ENCODE assay signal across 8 cellular contexts in the genomic region with DNA sequence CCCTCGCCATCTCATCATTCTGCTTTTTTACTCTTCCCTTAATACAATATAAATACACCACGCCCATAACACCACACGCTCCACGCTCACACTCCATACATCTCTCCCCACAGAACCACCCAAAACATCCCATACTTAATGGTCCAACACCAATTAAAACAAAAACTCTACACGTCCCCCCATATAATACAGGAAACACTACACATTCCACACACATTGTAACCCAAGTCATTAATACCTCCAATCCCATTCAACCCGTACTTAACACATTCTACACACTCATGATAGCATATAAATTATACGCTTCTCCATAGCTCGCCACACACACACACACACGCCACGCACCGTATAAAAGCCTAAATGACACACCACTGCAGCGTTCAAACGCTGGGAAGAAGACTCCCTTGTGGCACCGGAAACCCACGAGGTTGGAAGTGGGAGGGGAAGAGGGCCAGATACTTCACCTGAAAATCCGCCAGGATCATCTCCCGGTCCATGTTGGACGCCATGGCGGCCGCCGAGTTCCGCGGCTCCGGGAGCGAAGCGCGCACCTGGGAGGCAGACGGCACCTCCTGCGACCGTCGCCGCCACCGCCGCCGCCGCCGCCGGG. TPM values are rescaled to one million over a fixed set of nuclear protein-coding genes. Genes with fewer than 3 reads are reported as not detected.
DNase-seq lines count a peak whose midpoint lies in the region; ATAC-seq and TF ChIP-seq lines count a peak whose summit lies in the region.

No MANE protein-coding gene starts in this region.

- POLR2A ChIA-PET in activated CD4-positive, alpha-beta T cell treated with anti-CD3 and anti-CD28 coated beads, Interleukin-2, amount 10 ng/mL, durations not matched to agents 7 days and 5 days (lab: Charles Lee) = no interaction called here

- peak; percentile 3 for ATAC-seq in HG02973 (IDR thresholded peaks at IDR 0.05; ENCODE audit: unreplicated experiment)
- ATAC-seq in RWPE2 (ENCODE audit: low read depth) = peak; percentile 32

- CTCF ChIA-PET in activated CD4-positive, alpha-beta T cell treated with anti-CD3 and anti-CD28 coated beads, Interleukin-2, amount 10 ng/mL, durations not matched to agents 7 days and 5 days (lab: Charles Lee) = interaction anchor here (1.1 to 1.7 kb wide), 3 partner anchors 9 to 14 kb away, joined by 3 to 8 read pairs (median 3); no protein-coding TSS in a partner anchor

- peaks cover 2% of the 10 kb centered on the region for H3K27me3 Mint-ChIP-seq in activated CD4-positive, alpha-beta T cell treated with anti-CD3 and anti-CD28 coated beads, Interleukin-2, amount 10 ng/mL, durations not matched to agents 7 days and 5 days
- H3K27me3 Mint-ChIP-seq in dendritic cell treated with granulocyte-macrophage colony-stimulating factor and Interleukin-4, amounts not matched to agents 40 ng/mL and 50 ng/mL, for 4 days = no peaks in the 10 kb centered on the region

- H3K27ac Mint-ChIP-seq in activated CD4-positive, alpha-beta T cell treated with anti-CD3 and anti-CD28 coated beads, Interleukin-2, amount 10 ng/mL, durations not matched to agents 7 days and 5 days = peak overlapping the region; percentile 92
- H3K27ac Mint-ChIP-seq in dendritic cell treated with granulocyte-macrophage colony-stimulating factor and Interleukin-4, amounts not matched to agents 40 ng/mL and 50 ng/mL, for 4 days = peak overlapping the region; percentile 72

- TF ChIP-seq CTCF in RWPE2 (IDR thresholded peaks at IDR 0.05; ENCODE audit: poor library complexity, severe bottlenecking) (no peak), vagina (IDR thresholded peaks at IDR 0.05) (no peak)

- H3K4me3 ChIP-seq in RWPE2 (ENCODE audit: severe bottlenecking) (peak overlapping the region; percentile 57), mesodermal cell (ENCODE audit: extremely low read depth, insufficient read depth, low read length, poor library complexity, severe bottlenecking) (peak overlapping the region; percentile 68), vagina (peak overlapping the region; percentile 46 to 70)

- peaks cover 2% of the 10 kb centered on the region for H3K36me3 Mint-ChIP-seq in activated CD4-positive, alpha-beta T cell treated with anti-CD3 and anti-CD28 coated beads, Interleukin-2, amount 10 ng/mL, durations not matched to agents 7 days and 5 days (ENCODE audit: low read depth)
- peaks cover 20% of the 10 kb centered on the region for H3K36me3 Mint-ChIP-seq in dendritic cell treated with granulocyte-macrophage colony-stimulating factor and Interleukin-4, amounts not matched to agents 40 ng/mL and 50 ng/mL, for 4 days (ENCODE audit: low read depth)

- peak overlapping the region; percentile 91 for H3K27ac ChIP-seq in RWPE2 (ENCODE audit: poor library complexity, severe bottlenecking)
- H3K27ac ChIP-seq in mesodermal cell (ENCODE audit: low read depth, low read length, severe bottlenecking) = peak overlapping the region; percentile 45
- H3K27ac ChIP-seq in vagina = peak overlapping the region; percentile 82

- H3K9me3 ChIP-seq in RWPE2 (ENCODE audit: severe bottlenecking) = no peaks in the 10 kb centered on the region
- no peaks in the 10 kb centered on the region for H3K9me3 ChIP-seq in mesodermal cell (ENCODE audit: control insufficient read depth, low read length)
- H3K9me3 ChIP-seq in vagina = no peaks in the 10 kb centered on the region

- DNase-seq in activated CD4-positive, alpha-beta T cell treated with anti-CD3 and anti-CD28 coated beads, Interleukin-2, amount 10 ng/mL, durations not matched to agents 7 days and 5 days = peak; percentile 33
- DNase-seq in activated CD4-positive, alpha-beta T cell treated with anti-CD3 and anti-CD28 coated beads for 48 hours = no peak
- DNase-seq in RWPE2 (ENCODE audit: low spot score) (no peak), vagina (ENCODE audit: extremely low spot score in 2 of 2) (no peak), RPMI8226 (no peak)

- H3K27me3 ChIP-seq in RWPE2 (ENCODE audit: insufficient read depth, poor library complexity, severe bottlenecking) (no peaks in the 10 kb centered on the region), vagina (no peaks in the 10 kb centered on the region)

- TF ChIP-seq POLR2A in vagina (IDR thresholded peaks at IDR 0.05) = no peak

- H3K4me1 Mint-ChIP-seq in activated CD4-positive, alpha-beta T cell treated with anti-CD3 and anti-CD28 coated beads, Interleukin-2, amount 10 ng/mL, durations not matched to agents 7 days and 5 days = peaks cover 30% of the 10 kb centered on the region
- H3K4me1 Mint-ChIP-seq in dendritic cell treated with granulocyte-macrophage colony-stimulating factor and Interleukin-4, amounts not matched to agents 40 ng/mL and 50 ng/mL, for 4 days (ENCODE audit: low read depth) = peaks cover 23% of the 10 kb centered on the region

- H3K4me1 ChIP-seq in RWPE2 (ENCODE audit: insufficient read depth, poor library complexity, severe bottlenecking) (peaks cover 19% of the 10 kb centered on the region), mesodermal cell (ENCODE audit: control insufficient read depth, insufficient read depth, low read length, poor library complexity, severe bottlenecking) (peaks cover 3% of the 10 kb centered on the region), vagina (peaks cover 18% of the 10 kb centered on the region)

- intact Hi-C loops in dendritic cell treated with granulocyte-macrophage colony-stimulating factor and Interleukin-4, amounts not matched to agents 40 ng/mL and 50 ng/mL, for 4 days (cut with micrococcal nuclease) = no loop called here
- intact Hi-C loops in vagina (cut with DNase I) = no loop called here

- H3K36me3 ChIP-seq in RWPE2 (ENCODE audit: low read depth) (peaks cover 31% of the 10 kb centered on the region), mesodermal cell (ENCODE audit: control insufficient read depth, insufficient read depth, low read length) (no peaks in the 10 kb centered on the region), vagina (no peaks in the 10 kb centered on the region)

- peak overlapping the region; percentile 79 for H3K4me3 Mint-ChIP-seq in activated CD4-positive, alpha-beta T cell treated with anti-CD3 and anti-CD28 coated beads, Interleukin-2, amount 10 ng/mL, durations not matched to agents 7 days and 5 days
- peak overlapping the region; percentile 81 for H3K4me3 Mint-ChIP-seq in dendritic cell treated with granulocyte-macrophage colony-stimulating factor and Interleukin-4, amounts not matched to agents 40 ng/mL and 50 ng/mL, for 4 days

- 2 to 3% methylated on average over 20 to 27 of the region's 38 CpGs for WGBS in mesodermal cell (ENCODE audit: insufficient coverage in 2 of 2), 2 experiments

- H3K9me3 Mint-ChIP-seq in activated CD4-positive, alpha-beta T cell treated with anti-CD3 and anti-CD28 coated beads, Interleukin-2, amount 10 ng/mL, durations not matched to agents 7 days and 5 days = no peaks in the 10 kb centered on the region
- no peaks in the 10 kb centered on the region for H3K9me3 Mint-ChIP-seq in dendritic cell treated with granulocyte-macrophage colony-stimulating factor and Interleukin-4, amounts not matched to agents 40 ng/mL and 50 ng/mL, for 4 days

RNA-seq across cellular contexts. Expression of gene FAF1, which starts 0.7 kb away (rescaled TPM):
- 10 to 100 TPM; 84.6 to 88.2 TPM for total RNA-seq in activated CD4-positive, alpha-beta T cell treated with anti-CD3 and anti-CD28 coated beads, Interleukin-2, amount 10 ng/mL, durations not matched to agents 7 days and 5 days
- polyA plus RNA-seq in mesodermal cell (2013, experiment 1 of 2) = 60.8 TPM
- 61.9 TPM for polyA plus RNA-seq in mesodermal cell (2013, experiment 2 of 2)
- total RNA-seq in vagina = 40.0 TPM

RNA-seq across cellular contexts. Expression of gene CDKN2C, which starts 10.6 kb away (rescaled TPM):
- 10 to 100 TPM; 80.0 to 82.3 TPM for total RNA-seq in activated CD4-positive, alpha-beta T cell treated with anti-CD3 and anti-CD28 coated beads, Interleukin-2, amount 10 ng/mL, durations not matched to agents 7 days and 5 days
- polyA plus RNA-seq in mesodermal cell (2013, experiment 1 of 2) = 0.85 TPM
- polyA plus RNA-seq in mesodermal cell (2013, experiment 2 of 2) = 0.71 TPM
- total RNA-seq in vagina = 22.8 TPM
